Comparison of ENCODE assay signal across 8 cellular contexts in genomic region chr17:15562613-15563374, GRCh38. TPM values are rescaled to one million over a fixed set of nuclear protein-coding genes. Genes with fewer than 3 reads are reported as not detected.
DNase-seq lines count a peak whose midpoint lies in the region; ATAC-seq, FAIRE-seq and TF ChIP-seq lines count a peak whose summit lies in the region.
"Not testable (repeated sequence)": the region's sequence is repeated elsewhere in the genome, so short reads cannot be mapped to it uniquely, and the experiment has no call there.

No MANE protein-coding gene starts in this region.

- not testable (repeated sequence) for H3K9me3 ChIP-seq in GM12878 (replicated peaks; ENCODE audit: control insufficient read depth, insufficient read depth, low read length); muscle layer of colon (ENCODE audit: low read length); stomach

- H3K36me3 ChIP-seq in GM12878 (ENCODE audit: control insufficient read depth in 2 of 2, insufficient read depth in 2 of 2, low read length in 1 of 2); muscle layer of colon (ENCODE audit: insufficient read depth, low read length); stomach: not testable (repeated sequence)

- DNase-seq in EL = peak; percentile 1
- DNase-seq in GM12878 (ENCODE audit: low read depth, low spot score); glutamatergic neuron; stomach: not testable (repeated sequence)

- not testable (repeated sequence) for H3K36me3 Mint-ChIP-seq in glutamatergic neuron (ENCODE audit: unreplicated experiment)

- H3K4me2 ChIP-seq in GM12878 (ENCODE audit: control insufficient read depth, insufficient read depth) = not testable (repeated sequence)

- ATAC-seq in GM21737 (IDR thresholded peaks at IDR 0.05; ENCODE audit: unreplicated experiment) (peak; percentile 33), HG03457 (IDR thresholded peaks at IDR 0.05; ENCODE audit: unreplicated experiment) (peak; percentile 21), SK-N-SH treated with all-trans-retinoic acid at 6 μM for 48 hours (peak; percentile 85), GM12878 (peak; percentile 63)

- not testable (repeated sequence) for H3K4me1 Mint-ChIP-seq in glutamatergic neuron (ENCODE audit: low read depth, unreplicated experiment)

- CTCF ChIA-PET in GM12878 (lab: Yijun Ruan, JAX) = not testable (repeated sequence)

- H3K4me3 ChIP-seq in GM12878 (peak overlapping the region; percentile 60), muscle layer of colon (ENCODE audit: low read depth in 1 of 2, low read length in 2 of 2) (peak overlapping the region; percentile 35 to 50), stomach (peak overlapping the region; percentile 76 to 81 (median 78))

- not testable (repeated sequence) for TF ChIP-seq POLR2A in GM12878 (IDR thresholded peaks at IDR 0.05; ENCODE audit: low read depth, low read length); stomach (IDR thresholded peaks at IDR 0.05)

- H3K27me3 Mint-ChIP-seq in glutamatergic neuron (ENCODE audit: unreplicated experiment) = not testable (repeated sequence)

- POLR2A ChIA-PET in GM12878 (lab: Charles Lee) = not testable (repeated sequence)

- H3K4me3 Mint-ChIP-seq in glutamatergic neuron (ENCODE audit: unreplicated experiment) = peak overlapping the region; percentile 98

- not testable (repeated sequence) for TF ChIP-seq CTCF in GM12878 (IDR thresholded peaks at IDR 0.05 in 2 of 3, conservative IDR thresholded peaks at IDR 0.05 in 1 of 3; ENCODE audit: control insufficient read depth in 2 of 3, extremely low read depth in 1 of 3, insufficient read depth in 1 of 3, low read depth in 3 of 3, low read length in 3 of 3); glutamatergic neuron (IDR thresholded peaks at IDR 0.05; ENCODE audit: partially characterized antibody, unreplicated experiment); stomach (IDR thresholded peaks at IDR 0.05)

- not testable (repeated sequence) for H3K4me1 ChIP-seq in GM12878 (ENCODE audit: control insufficient read depth, insufficient read depth, low read length); muscle layer of colon (ENCODE audit: insufficient read depth, low read length)
- peaks cover 0 to 12% (median 3%) of the 10 kb centered on the region in 4 donors for H3K4me1 ChIP-seq in stomach

- H3K27ac ChIP-seq in GM12878 (ENCODE audit: control insufficient read depth, insufficient read depth); muscle layer of colon (ENCODE audit: low read depth, low read length): not testable (repeated sequence)
- H3K27ac ChIP-seq in stomach = peak overlapping the region; percentile 77 to 97 (median 87)

- SMC1A ChIA-PET in GM12878 (lab: Charles Lee; ENCODE audit: uncharacterized antibody, unreplicated experiment) = not testable (repeated sequence)

- FAIRE-seq in GM12878 (lab: Jason Lieb, UNC) = not testable (repeated sequence)

- H3K9me3 Mint-ChIP-seq in glutamatergic neuron (ENCODE audit: unreplicated experiment) = not testable (repeated sequence)

- H4K20me1 ChIP-seq in GM12878 (ENCODE audit: control insufficient read depth, insufficient read depth) = not testable (repeated sequence)

- RAD21 ChIA-PET in GM12878 (lab: Charles Lee; ENCODE audit: unreplicated experiment) = not testable (repeated sequence)

- intact Hi-C loops in GM12878 (cut with micrococcal nuclease; ENCODE audit: unreplicated experiment); stomach (cut with DNase I; ENCODE audit: low total_unique reads): not testable (repeated sequence)

- H3K9ac ChIP-seq in GM12878 (ENCODE audit: control insufficient read depth, insufficient read depth, low read length); muscle layer of colon (ENCODE audit: low read length): not testable (repeated sequence)

- not testable (repeated sequence) for BruUV-seq in GM12878 (replicated peaks; lab: Mats Ljungman, UMichigan)

- H3K79me2 ChIP-seq in GM12878 (ENCODE audit: control insufficient read depth, insufficient read depth, low read length) = not testable (repeated sequence)

- H3K27me3 ChIP-seq in GM12878 (replicated peaks in 1 of 2; ENCODE audit: control insufficient read depth in 2 of 2, insufficient read depth in 2 of 2, low read length in 1 of 2); muscle layer of colon (ENCODE audit: control insufficient read depth in 1 of 2, insufficient read depth in 2 of 2, low read length in 2 of 2); stomach: not testable (repeated sequence)

- not testable (repeated sequence) for H3K27ac Mint-ChIP-seq in glutamatergic neuron (ENCODE audit: unreplicated experiment)

- TF ChIP-seq RAD21 in GM12878 (IDR thresholded peaks at IDR 0.05; ENCODE audit: insufficient read depth, low read depth, low read length) = not testable (repeated sequence)

- H2AFZ ChIP-seq in GM12878 (ENCODE audit: control insufficient read depth, low read depth, low read length) = peak overlapping the region; percentile 51; the same call in 1 of the 2 replicates

- in situ Hi-C loops in GM12878 (cut with MboI) = loop anchor here (25.0 kb wide), 1 partner anchor 425 kb away; the partner anchor contains the start of genes TTC19 and ZSWIM7

- TF ChIP-seq EP300 in GM12878 (IDR thresholded peaks at IDR 0.05; ENCODE audit: borderline replicate concordance in 1 of 2, control insufficient read depth in 1 of 2, low read depth in 2 of 2, low read length in 2 of 2); stomach (IDR thresholded peaks at IDR 0.05): not testable (repeated sequence)

- WGBS in GM12878 (ENCODE audit: insufficient coverage, insufficient replicate concordance, low lambda C conversion rate, missing lambda C conversion rate) = 50% methylated on average over 10 of the region's 34 CpGs
- 3 to 7% (median 5%) methylated on average over 4 to 30 of the region's 34 CpGs; no CpG with 5 or more reads in 1 of the 5 donors for WGBS in stomach, 5 donors

RNA-seq across cellular contexts. Expression of gene TVP23C, which starts 0.5 kb away (rescaled TPM):
- 0.34 and 0.54 TPM in 2 replicates for total RNA-seq in GM12878 (2013; cell fraction: nucleolus; rRNA removed)
- total RNA-seq in GM12878 (2014; rRNA removed) (3.5 and 4.1 TPM in 2 replicates), GM12878 (2014; rRNA removed; fragmentation: Illumina TruSeq; extraction: Trizol) (4.8 and 6.1 TPM in 2 replicates), GM12878 (2021) (1.9 and 3.8 TPM in 2 replicates), glutamatergic neuron (ENCODE audit: unreplicated experiment) (29.4 TPM), stomach (10 to 100 TPM in 4 of 5 donors, not detected in 1; 11.6 to 74.5 (median 37.5) TPM)
- 7.6 TPM for polyA plus RNA-seq in GM12878 (2011; ENCODE audit: low read depth)
- polyA plus RNA-seq in GM12878 (2011; rRNA removed) (0.42 and 1.5 TPM in 2 replicates), GM12878 (2014; fragmentation: Illumina TruSeq; extraction: Trizol) (1.4 and 1.8 TPM in 2 replicates), GM12878 (2014; fragmentation: Nextera tagmentation; extraction: Ambion mirVana) (1 to 10 TPM; 1.8 TPM), GM12878 (2014; rRNA removed) (2.4 and 2.7 TPM in 2 replicates), GM12878 (2016; fragmentation: Nextera tagmentation; extraction: Ambion mirVana) (1 to 10 TPM; 3.1 to 5.0 TPM), stomach (1 to 10 TPM in 2 of 3 donors, not detected in 1; 2.4 to 2.6 TPM)
- polyA plus RNA-seq in GM12878 (2011; cell fraction: cytosol; rRNA removed) = 0.08 and 0.15 TPM in 2 replicates
- 0.04 and 0.07 TPM in 2 replicates for polyA plus RNA-seq in GM12878 (2011; cell fraction: nucleus; rRNA removed)
- polyA plus RNA-seq in GM12878 (2012) = 4.7 and 6.8 TPM in 2 replicates
- 1.1 and 3.3 TPM in 2 replicates for polyA minus RNA-seq in GM12878 (2011; rRNA and poly(A)+ RNA removed)
- polyA minus RNA-seq in GM12878 (2011; cell fraction: cytosol; rRNA and poly(A)+ RNA removed) = 2.4 TPM in 1 of 2 replicates, not detected in the other
- polyA minus RNA-seq in GM12878 (2011; cell fraction: nucleus; rRNA and poly(A)+ RNA removed) = 0.19 and 0.24 TPM in 2 replicates

RNA-seq across cellular contexts. Expression of gene FBXW10B, which starts 56.7 kb away (rescaled TPM):
- total RNA-seq in GM12878 (2013; cell fraction: nucleolus; rRNA removed) = not detected in 2 replicates
- total RNA-seq in GM12878 (2014; rRNA removed) = 0.11 and 0.22 TPM in 2 replicates
- not detected in 2 replicates for total RNA-seq in GM12878 (2014; rRNA removed; fragmentation: Illumina TruSeq; extraction: Trizol)
- not detected in 2 replicates for total RNA-seq in GM12878 (2021)
- polyA plus RNA-seq in GM12878 (2011; ENCODE audit: low read depth) = not detected
- polyA plus RNA-seq in GM12878 (2011; rRNA removed) = 0.10 and 0.19 TPM in 2 replicates
- 0.12 TPM in 1 of 2 replicates, not detected in the other for polyA plus RNA-seq in GM12878 (2011; cell fraction: cytosol; rRNA removed)
- polyA plus RNA-seq in GM12878 (2011; cell fraction: nucleus; rRNA removed) = 0.47 and 0.70 TPM in 2 replicates
- polyA plus RNA-seq in GM12878 (2012) = 0.14 TPM in 1 of 2 replicates, not detected in the other
- polyA plus RNA-seq in GM12878 (2014; fragmentation: Illumina TruSeq; extraction: Trizol) = 0.04 TPM in 1 of 2 replicates, not detected in the other
- polyA plus RNA-seq in GM12878 (2014; fragmentation: Nextera tagmentation; extraction: Ambion mirVana) = not detected
- not detected in 2 replicates for polyA plus RNA-seq in GM12878 (2014; rRNA removed)
- polyA plus RNA-seq in GM12878 (2016; fragmentation: Nextera tagmentation; extraction: Ambion mirVana) = under 1 TPM; 0.10 to 0.16 TPM
- 0.22 TPM in 1 of 2 replicates, not detected in the other for polyA minus RNA-seq in GM12878 (2011; rRNA and poly(A)+ RNA removed)
- not detected in 2 replicates for polyA minus RNA-seq in GM12878 (2011; cell fraction: cytosol; rRNA and poly(A)+ RNA removed)
- 0.57 TPM in 1 of 2 replicates, not detected in the other for polyA minus RNA-seq in GM12878 (2011; cell fraction: nucleus; rRNA and poly(A)+ RNA removed)
- not detected for total RNA-seq in glutamatergic neuron (ENCODE audit: unreplicated experiment)
- 10 to 100 TPM in 2 of 5 donors, 1 to 10 TPM in 1, not detected in 2; 2.0 to 13.0 (median 11.2) TPM for total RNA-seq in stomach
- 1 to 10 TPM in 2 of 3 donors, under 1 TPM in 1; 0.31 to 2.8 (median 1.5) TPM for polyA plus RNA-seq in stomach

Comparison
In these comparisons a context has a peak if more than half of its experiments do, and no peak if none do; other contexts are left out.
1. ATAC-seq: peak in every context shown above with its lines; median percentile 85 in SK-N-SH treated with all-trans-retinoic acid at 6 μM for 48 hours; 63 in GM12878; 33 in GM21737; 21 in HG03457.